ENCODE assay signal across 8 cellular contexts in the genomic region with DNA sequence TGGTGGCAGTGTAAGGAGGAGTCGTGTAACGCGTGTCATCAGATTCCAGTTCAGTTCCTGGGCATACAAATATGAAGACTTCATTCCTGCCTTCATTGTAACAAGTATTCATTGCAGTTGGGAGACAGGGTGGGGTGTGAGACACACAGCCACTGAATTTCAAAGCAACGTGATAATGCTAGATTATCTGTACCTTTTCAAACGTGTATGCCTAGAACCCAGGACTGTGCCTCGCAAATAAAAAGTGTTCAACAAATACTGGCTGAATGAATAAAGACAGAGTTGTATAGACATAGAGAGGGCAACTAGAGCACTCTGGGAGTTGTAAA. TPM values are rescaled to one million over a fixed set of nuclear protein-coding genes. Genes with fewer than 3 reads are reported as not detected.
DNase-seq lines count a peak whose midpoint lies in the region; ATAC-seq, FAIRE-seq and TF ChIP-seq lines count a peak whose summit lies in the region.

No MANE protein-coding gene starts in this region.

- intact Hi-C loops in heart left ventricle (cut with DNase I) (loop anchor here in 4 of 10 donors (2.0 to 10.0 kb wide), 2 partner anchors 25 to 263 kb away; no protein-coding TSS in a partner anchor), Right ventricle myocardium inferior (cut with DNase I) (loop anchor here (10.0 kb wide), 1 partner anchor 263 kb away; no protein-coding TSS in a partner anchor), K562 (cut with micrococcal nuclease) (loop anchor here (10.0 kb wide), 1 partner anchor 593 kb away; the partner anchor contains the start of gene CR1L), transverse colon (cut with DNase I; ENCODE audit: low total_unique reads) (no loop called here)

- no peak for TF ChIP-seq RAD21 in K562 (CRISPR knock-in tag; conservative IDR thresholded peaks at IDR 0.05 in 1 of 2, IDR thresholded peaks at IDR 0.05 in 1 of 2)

- BruUV-seq in K562 (replicated peaks; lab: Mats Ljungman, UMichigan), result no TSS peak

- H4K91ac ChIP-seq in mesenchymal stem cell (ENCODE audit: low read length), result no peak overlapping the region

- no peak for ATAC-seq in heart left ventricle
- no peak for ATAC-seq in Right ventricle myocardium inferior
- no peak for ATAC-seq in K562
- ATAC-seq in HG02885 (IDR thresholded peaks at IDR 0.05; ENCODE audit: poor library complexity, unreplicated experiment), result no peak
- no peak for ATAC-seq in HG03108 (IDR thresholded peaks at IDR 0.05; ENCODE audit: unreplicated experiment)

- H3K9ac ChIP-seq in K562 (ENCODE audit: insufficient read depth in 1 of 2, low read depth in 2 of 2, low read length in 2 of 2) (peak overlapping the region; percentile 96 to 98; a peak in 3 of 4 replicates), mesenchymal stem cell (ENCODE audit: low read length) (peak overlapping the region; percentile 97)

- no peak overlapping the region for H2BK5ac ChIP-seq in mesenchymal stem cell (ENCODE audit: low read depth, low read length, poor library complexity, severe bottlenecking)

- H3K27ac ChIP-seq in heart left ventricle (peak overlapping the region; percentile 55 to 97 (median 92)), K562 (ENCODE audit: extremely low read depth, low read depth, low read length) (peak overlapping the region; percentile 94), mesenchymal stem cell (ENCODE audit: low read length, poor library complexity, severe bottlenecking) (peak overlapping the region; percentile 96), transverse colon (peak overlapping the region; percentile 92 to 96 (median 92))

- no peak overlapping the region for H2BK120ac ChIP-seq in mesenchymal stem cell (ENCODE audit: low read depth, low read length)

- CTCF ChIA-PET in K562 (lab: Yijun Ruan, JAX; ENCODE audit: low intra/inter-chr PET ratio), result interaction anchor here (2.3 kb wide), 1 partner anchor 26 kb away, joined by 17 read pairs; no protein-coding TSS in a partner anchor

- no peak overlapping the region for H3K18ac ChIP-seq in mesenchymal stem cell (ENCODE audit: low read depth in 1 of 2, low read length in 2 of 2)

- peaks cover 3 to 80% (median 48%) of the 10 kb centered on the region in 12 donors for H3K4me1 ChIP-seq in heart left ventricle
- peaks cover 14 to 53% of the 10 kb centered on the region in 2 experiments for H3K4me1 ChIP-seq in K562 (replicated peaks in 1 of 2; ENCODE audit: control insufficient read depth in 2 of 2, insufficient read depth in 2 of 2, low read length in 2 of 2)
- peaks cover 6% of the 10 kb centered on the region for H3K4me1 ChIP-seq in mesenchymal stem cell (ENCODE audit: control insufficient read depth, insufficient read depth, low read depth, low read length)
- peaks cover 21 to 80% (median 40%) of the 10 kb centered on the region in 4 donors for H3K4me1 ChIP-seq in transverse colon

- H2BK15ac ChIP-seq in mesenchymal stem cell (ENCODE audit: low read depth, poor library complexity, severe bottlenecking), result no peak overlapping the region

- peaks cover 14% of the 10 kb centered on the region; the same call in 1 of the 2 replicates for H4K20me1 ChIP-seq in K562 (replicated peaks; ENCODE audit: control insufficient read depth, insufficient read depth, low read length)

- TF ChIP-seq CTCF in heart left ventricle (IDR thresholded peaks at IDR 0.05) (no peak), K562 (IDR thresholded peaks at IDR 0.05 in 2 of 3, conservative IDR thresholded peaks at IDR 0.05 in 1 of 3; ENCODE audit: insufficient read depth in 2 of 3, low read depth in 1 of 3, low read length in 3 of 3) (no peak), transverse colon (IDR thresholded peaks at IDR 0.05) (no peak)

- H2BK12ac ChIP-seq in mesenchymal stem cell (ENCODE audit: low read length in 2 of 2), result no peak overlapping the region

- H2AFZ ChIP-seq in K562 (ENCODE audit: low read depth, low read length) (peak overlapping the region; percentile 98), mesenchymal stem cell (ENCODE audit: low read depth, low read length) (no peak overlapping the region)

- H3K79me1 ChIP-seq in mesenchymal stem cell (replicated peaks; ENCODE audit: low read length, poor library complexity, severe bottlenecking), result no peaks in the 10 kb centered on the region

- H4K8ac ChIP-seq in mesenchymal stem cell (ENCODE audit: low read length), result peak overlapping the region; percentile 83

- POLR2A ChIA-PET in K562 (lab: Yijun Ruan, JAX), result interaction anchor here (3.9 to 7.1 kb wide), 2 partner anchors 12 to 18 kb away, joined by 23 to 104 read pairs; partner anchors contain the start of gene C1orf116

- H3K23ac ChIP-seq in mesenchymal stem cell (ENCODE audit: low read length in 2 of 2), result no peak overlapping the region

- FAIRE-seq in K562 (lab: Jason Lieb, UNC), result no peak

- peak overlapping the region; percentile 30 for H2AK5ac ChIP-seq in mesenchymal stem cell (ENCODE audit: low read length, severe bottlenecking)

- H3K4me2 ChIP-seq in K562 (ENCODE audit: insufficient read depth, low read length) (peak overlapping the region; percentile 99), mesenchymal stem cell (ENCODE audit: low read length, poor library complexity, severe bottlenecking) (no peak overlapping the region)

- peak overlapping the region in 8 of 12 donors; percentile 77 to 94 (median 90) for H3K4me3 ChIP-seq in heart left ventricle
- peak overlapping the region; percentile 92 for H3K4me3 ChIP-seq in K562
- H3K4me3 ChIP-seq in mesenchymal stem cell (ENCODE audit: insufficient read depth in 1 of 2, low read depth in 1 of 2, low read length in 2 of 2), result peak overlapping the region in 1 of 2 experiments; percentile 96
- peak overlapping the region in 1 of 4 donors; percentile 96 for H3K4me3 ChIP-seq in transverse colon

- TF ChIP-seq EP300 in K562 (IDR thresholded peaks at IDR 0.05; ENCODE audit: low read length) (no peak), transverse colon (IDR thresholded peaks at IDR 0.05; ENCODE audit: low read depth) (no peak)

- H3K9me1 ChIP-seq in K562 (ENCODE audit: control insufficient read depth, insufficient read depth, low read length), result no peaks in the 10 kb centered on the region

- peaks cover 64% of the 10 kb centered on the region for H3K79me2 ChIP-seq in K562 (ENCODE audit: control insufficient read depth, insufficient read depth, low read length)

- no peaks in the 10 kb centered on the region for H3K9me3 ChIP-seq in heart left ventricle
- no peaks in the 10 kb centered on the region for H3K9me3 ChIP-seq in K562 (replicated peaks; ENCODE audit: control insufficient read depth, insufficient read depth, low read depth, low read length)
- H3K9me3 ChIP-seq in mesenchymal stem cell (ENCODE audit: control insufficient read depth, low read length), result no peaks in the 10 kb centered on the region
- H3K9me3 ChIP-seq in transverse colon, result no peaks in the 10 kb centered on the region

- in situ Hi-C loops in K562 (cut with MboI) (no loop called here), transverse colon (cut with MboI; ENCODE audit: low pct_ligation_motif_present in 1 of 4, low pct_unique_long_range_greater_than_20kb in 1 of 4, low sequenced_read_pairs in 3 of 4) (no loop called here)

- H3K27me3 ChIP-seq in heart left ventricle (no peaks in the 10 kb centered on the region), K562 (ENCODE audit: control insufficient read depth in 2 of 2, insufficient read depth in 2 of 2, low read length in 2 of 2) (no peaks in the 10 kb centered on the region), mesenchymal stem cell (ENCODE audit: control insufficient read depth in 1 of 2, insufficient read depth in 1 of 2, low read length in 2 of 2) (no peaks in the 10 kb centered on the region), transverse colon (no peaks in the 10 kb centered on the region)

- H3K14ac ChIP-seq in mesenchymal stem cell (ENCODE audit: low read length in 2 of 2), result no peak overlapping the region

- H3K36me3 ChIP-seq in heart left ventricle, result peaks cover 0 to 30% (median 17%) of the 10 kb centered on the region in 9 donors
- peaks cover 35% of the 10 kb centered on the region for H3K36me3 ChIP-seq in K562 (ENCODE audit: control insufficient read depth, insufficient read depth, low read length)
- H3K36me3 ChIP-seq in mesenchymal stem cell (ENCODE audit: control insufficient read depth in 1 of 2, insufficient read depth in 2 of 2, low read depth in 1 of 2, low read length in 2 of 2), result peaks cover 2 to 41% of the 10 kb centered on the region in 2 experiments
- H3K36me3 ChIP-seq in transverse colon, result peaks cover 0 to 9% (median 4%) of the 10 kb centered on the region in 4 donors

- peak overlapping the region in 1 of 2 experiments; percentile 39 for H3K4ac ChIP-seq in mesenchymal stem cell (ENCODE audit: low read depth in 1 of 2, low read length in 2 of 2)

- DNase-seq in heart left ventricle (no peak), Right ventricle myocardium inferior (ENCODE audit: missing footprints) (no peak), K562 (ENCODE audit: extremely low read depth in 1 of 4, low spot score in 3 of 4) (no peak), mesenchymal stem cell (no peak), transverse colon (no peak), amniotic stem cell (lab: John Stamatoyannopoulos, UW) (no peak)

- TF ChIP-seq POLR2A in heart left ventricle (IDR thresholded peaks at IDR 0.05) (no peak), K562 (conservative IDR thresholded peaks at IDR 0.05) (no peak), transverse colon (IDR thresholded peaks at IDR 0.05) (peak; percentile 5)

- WGBS in heart left ventricle, 4 donors, result 72 to 84% (median 74%) methylated on average over 6 of the region's 6 CpGs
- WGBS in K562 (ENCODE audit: insufficient coverage, low coverage, missing lambda C conversion rate), result 1% methylated on average over 6 of the region's 6 CpGs
- WGBS in mesenchymal stem cell, result 81% methylated on average over 6 of the region's 6 CpGs
- WGBS in transverse colon (ENCODE audit: low coverage in 1 of 2), 2 donors, result 63 to 70% methylated on average over 3 to 6 of the region's 6 CpGs

RNA-seq across cellular contexts. Expression of gene YOD1, which starts 0.6 kb away (rescaled TPM):
- total RNA-seq in heart left ventricle (1 to 10 TPM; 3.9 to 7.4 (median 6.1) TPM), Right ventricle myocardium inferior (5.2 TPM), K562 (2014; rRNA removed) (47.5 and 49.8 TPM in 2 replicates), K562 (2014; rRNA removed; fragmentation: Illumina TruSeq; extraction: Trizol) (78.1 and 91.0 TPM in 2 replicates), K562 (2015; rRNA removed; fragmentation: Illumina TruSeq; extraction: Trizol) (51.8 and 56.0 TPM in 2 replicates), K562 (2021) (61.6 and 61.7 TPM in 2 replicates), transverse colon (10 to 100 TPM in 2 of 4 donors, 1 to 10 TPM in 2; 9.0 to 17.5 (median 12.0) TPM)
- polyA plus RNA-seq in heart left ventricle (1 to 10 TPM; 1.9 to 4.5 TPM), K562 (2011; rRNA removed) (38.8 and 46.9 TPM in 2 replicates), K562 (2014; fragmentation: Illumina TruSeq; extraction: Trizol) (43.9 and 46.5 TPM in 2 replicates), K562 (2014; fragmentation: Nextera tagmentation; extraction: Ambion mirVana) (10 to 100 TPM; 18.2 to 24.0 TPM), K562 (2014; rRNA removed) (27.9 and 28.7 TPM in 2 replicates)
- 25.7 and 74.5 TPM in 2 replicates for total RNA-seq in K562 (2011; cell fraction: chromatin; rRNA removed; ENCODE audit: low replicate concordance)
- 20.0 and 23.4 TPM in 2 replicates for total RNA-seq in K562 (2011; cell fraction: nucleolus; rRNA removed)
- 50.4 and 82.5 TPM in 2 replicates for total RNA-seq in K562 (2011; cell fraction: nucleoplasm; rRNA removed)
- polyA plus RNA-seq in K562 (2011; cell fraction: cytosol; rRNA removed), result 9.4 and 20.3 TPM in 2 replicates
- 23.5 and 35.3 TPM in 2 replicates for polyA plus RNA-seq in K562 (2011; cell fraction: nucleus; rRNA removed)
- polyA plus RNA-seq in K562 (2012), result 19.8 and 21.4 TPM in 2 replicates
- 61.7 and 76.1 TPM in 2 replicates for polyA minus RNA-seq in K562 (2011; rRNA and poly(A)+ RNA removed)
- 33.8 and 43.8 TPM in 2 replicates for polyA minus RNA-seq in K562 (2011; cell fraction: cytosol; rRNA and poly(A)+ RNA removed)
- polyA minus RNA-seq in K562 (2011; cell fraction: nucleus; rRNA and poly(A)+ RNA removed), result 50.4 and 102 TPM in 2 replicates
- 2.7 TPM for polyA plus RNA-seq in mesenchymal stem cell (2013, experiment 1 of 2)
- 2.7 TPM for polyA plus RNA-seq in mesenchymal stem cell (2013, experiment 2 of 2)

RNA-seq across cellular contexts. Expression of gene PFKFB2, which starts 1.5 kb away (rescaled TPM):
- 100 to 1,000 TPM in 3 of 9 donors, 10 to 100 TPM in 6; 34.2 to 130 (median 64.0) TPM for total RNA-seq in heart left ventricle
- polyA plus RNA-seq in heart left ventricle, result 10 to 100 TPM; 16.0 to 45.7 TPM
- 68.2 TPM for total RNA-seq in Right ventricle myocardium inferior
- total RNA-seq in K562 (2011; cell fraction: chromatin; rRNA removed; ENCODE audit: low replicate concordance), result 29.4 and 45.8 TPM in 2 replicates
- 18.0 and 21.1 TPM in 2 replicates for total RNA-seq in K562 (2011; cell fraction: nucleolus; rRNA removed)
- 29.2 and 44.5 TPM in 2 replicates for total RNA-seq in K562 (2011; cell fraction: nucleoplasm; rRNA removed)
- 10.5 and 12.3 TPM in 2 replicates for total RNA-seq in K562 (2014; rRNA removed)
- 21.9 and 26.2 TPM in 2 replicates for total RNA-seq in K562 (2014; rRNA removed; fragmentation: Illumina TruSeq; extraction: Trizol)
- total RNA-seq in K562 (2015; rRNA removed; fragmentation: Illumina TruSeq; extraction: Trizol), result 17.3 and 17.8 TPM in 2 replicates
- total RNA-seq in K562 (2021), result 20.4 and 22.9 TPM in 2 replicates
- polyA plus RNA-seq in K562 (2011; rRNA removed), result 24.1 and 26.0 TPM in 2 replicates
- 7.4 and 16.5 TPM in 2 replicates for polyA plus RNA-seq in K562 (2011; cell fraction: cytosol; rRNA removed)
- polyA plus RNA-seq in K562 (2011; cell fraction: nucleus; rRNA removed), result 45.3 and 52.2 TPM in 2 replicates
- 11.2 and 14.1 TPM in 2 replicates for polyA plus RNA-seq in K562 (2012)
- 13.5 and 16.4 TPM in 2 replicates for polyA plus RNA-seq in K562 (2014; fragmentation: Illumina TruSeq; extraction: Trizol)
- 1 to 10 TPM; 6.9 to 7.6 TPM for polyA plus RNA-seq in K562 (2014; fragmentation: Nextera tagmentation; extraction: Ambion mirVana)
- polyA plus RNA-seq in K562 (2014; rRNA removed), result 11.7 and 11.9 TPM in 2 replicates
- polyA minus RNA-seq in K562 (2011; rRNA and poly(A)+ RNA removed), result 44.6 and 45.6 TPM in 2 replicates
- polyA minus RNA-seq in K562 (2011; cell fraction: cytosol; rRNA and poly(A)+ RNA removed), result 11.7 and 14.3 TPM in 2 replicates
- 18.3 and 29.3 TPM in 2 replicates for polyA minus RNA-seq in K562 (2011; cell fraction: nucleus; rRNA and poly(A)+ RNA removed)
- polyA plus RNA-seq in mesenchymal stem cell (2013, experiment 1 of 2), result 3.6 TPM
- polyA plus RNA-seq in mesenchymal stem cell (2013, experiment 2 of 2), result 3.4 TPM
- total RNA-seq in transverse colon, result 100 to 1,000 TPM in 1 of 4 donors, 10 to 100 TPM in 3; 84.2 to 155 (median 91.1) TPM

RNA-seq across cellular contexts. Expression of gene C1orf116, which starts 19.0 kb away (rescaled TPM):
- total RNA-seq in heart left ventricle (1 to 10 TPM in 3 of 9 donors, under 1 TPM in 6; 0.42 to 3.3 (median 0.85) TPM), Right ventricle myocardium inferior (1.2 TPM), K562 (2014; rRNA removed) (1.8 TPM in 2 replicates), K562 (2014; rRNA removed; fragmentation: Illumina TruSeq; extraction: Trizol) (0.80 and 0.95 TPM in 2 replicates), K562 (2015; rRNA removed; fragmentation: Illumina TruSeq; extraction: Trizol) (0.80 and 0.87 TPM in 2 replicates), K562 (2021) (2.6 and 2.7 TPM in 2 replicates), transverse colon (10 to 100 TPM; 25.7 to 41.2 (median 29.2) TPM)
- polyA plus RNA-seq in heart left ventricle (under 1 TPM; 0.08 to 0.28 TPM), K562 (2011; rRNA removed) (1.2 and 2.6 TPM in 2 replicates), K562 (2014; fragmentation: Illumina TruSeq; extraction: Trizol) (3.0 and 3.1 TPM in 2 replicates), K562 (2014; fragmentation: Nextera tagmentation; extraction: Ambion mirVana) (under 1 TPM; 0.62 to 0.69 TPM), K562 (2014; rRNA removed) (0.62 and 0.95 TPM in 2 replicates)
- total RNA-seq in K562 (2011; cell fraction: chromatin; rRNA removed; ENCODE audit: low replicate concordance), result 2.8 and 4.0 TPM in 2 replicates
- 2.5 and 3.0 TPM in 2 replicates for total RNA-seq in K562 (2011; cell fraction: nucleolus; rRNA removed)
- total RNA-seq in K562 (2011; cell fraction: nucleoplasm; rRNA removed), result 3.1 and 3.4 TPM in 2 replicates
- polyA plus RNA-seq in K562 (2011; cell fraction: cytosol; rRNA removed), result 0.81 and 1.4 TPM in 2 replicates
- polyA plus RNA-seq in K562 (2011; cell fraction: nucleus; rRNA removed), result 2.3 and 5.0 TPM in 2 replicates
- 2.2 and 2.8 TPM in 2 replicates for polyA plus RNA-seq in K562 (2012)
- polyA minus RNA-seq in K562 (2011; rRNA and poly(A)+ RNA removed), result 2.6 TPM in 2 replicates
- 2.4 and 2.5 TPM in 2 replicates for polyA minus RNA-seq in K562 (2011; cell fraction: cytosol; rRNA and poly(A)+ RNA removed)
- polyA minus RNA-seq in K562 (2011; cell fraction: nucleus; rRNA and poly(A)+ RNA removed), result 4.4 and 5.2 TPM in 2 replicates
- 0.01 TPM for polyA plus RNA-seq in mesenchymal stem cell (2013, experiment 1 of 2)
- polyA plus RNA-seq in mesenchymal stem cell (2013, experiment 2 of 2), result 0.01 TPM

RNA-seq across cellular contexts. Expression of gene C4BPB, which starts 37.1 kb away (rescaled TPM):
- total RNA-seq in heart left ventricle, result 1 to 10 TPM in 2 of 9 donors, under 1 TPM in 1, not detected in 6; 0.20 to 3.3 (median 1.3) TPM
- not detected for polyA plus RNA-seq in heart left ventricle
- not detected for total RNA-seq in Right ventricle myocardium inferior
- not detected in 2 replicates for total RNA-seq in K562 (2011; cell fraction: chromatin; rRNA removed; ENCODE audit: low replicate concordance)
- not detected in 2 replicates for total RNA-seq in K562 (2011; cell fraction: nucleolus; rRNA removed)
- not detected in 2 replicates for total RNA-seq in K562 (2011; cell fraction: nucleoplasm; rRNA removed)
- total RNA-seq in K562 (2014; rRNA removed), result not detected in 2 replicates
- not detected in 2 replicates for total RNA-seq in K562 (2014; rRNA removed; fragmentation: Illumina TruSeq; extraction: Trizol)
- not detected in 2 replicates for total RNA-seq in K562 (2015; rRNA removed; fragmentation: Illumina TruSeq; extraction: Trizol)
- total RNA-seq in K562 (2021), result not detected in 2 replicates
- polyA plus RNA-seq in K562 (2011; rRNA removed), result not detected in 2 replicates
- polyA plus RNA-seq in K562 (2011; cell fraction: cytosol; rRNA removed), result 0.03 TPM in 1 of 2 replicates, not detected in the other
- polyA plus RNA-seq in K562 (2011; cell fraction: nucleus; rRNA removed), result not detected in 2 replicates
- polyA plus RNA-seq in K562 (2012), result not detected in 2 replicates
- polyA plus RNA-seq in K562 (2014; fragmentation: Illumina TruSeq; extraction: Trizol), result not detected in 2 replicates
- not detected for polyA plus RNA-seq in K562 (2014; fragmentation: Nextera tagmentation; extraction: Ambion mirVana)
- polyA plus RNA-seq in K562 (2014; rRNA removed), result not detected in 2 replicates
- 0.12 TPM in 1 of 2 replicates, not detected in the other for polyA minus RNA-seq in K562 (2011; rRNA and poly(A)+ RNA removed)
- 2.3 and 3.0 TPM in 2 replicates for polyA minus RNA-seq in K562 (2011; cell fraction: cytosol; rRNA and poly(A)+ RNA removed)
- polyA minus RNA-seq in K562 (2011; cell fraction: nucleus; rRNA and poly(A)+ RNA removed), result 0.22 and 0.54 TPM in 2 replicates
- not detected for polyA plus RNA-seq in mesenchymal stem cell (2013, experiment 1 of 2)
- not detected for polyA plus RNA-seq in mesenchymal stem cell (2013, experiment 2 of 2)
- total RNA-seq in transverse colon, result 10 to 100 TPM in 1 of 4 donors, 1 to 10 TPM in 2, not detected in 1; 3.7 to 16.8 (median 9.8) TPM

RNA-seq across cellular contexts. Expression of gene C4BPA, which starts 52.5 kb away (rescaled TPM):
- total RNA-seq in heart left ventricle (not detected), Right ventricle myocardium inferior (not detected), K562 (2014; rRNA removed) (not detected in 2 replicates), K562 (2014; rRNA removed; fragmentation: Illumina TruSeq; extraction: Trizol) (0.10 and 0.15 TPM in 2 replicates), K562 (2015; rRNA removed; fragmentation: Illumina TruSeq; extraction: Trizol) (0.22 and 0.23 TPM in 2 replicates), K562 (2021) (0.18 and 0.47 TPM in 2 replicates), transverse colon (1 to 10 TPM in 3 of 4 donors, not detected in 1; 2.2 to 4.4 (median 2.5) TPM)
- polyA plus RNA-seq in heart left ventricle (under 1 TPM in 1 of 2 donors, not detected in 1; 0.03 TPM), K562 (2011; rRNA removed) (0.04 TPM in 1 of 2 replicates, not detected in the other), K562 (2014; fragmentation: Illumina TruSeq; extraction: Trizol) (0.06 and 0.07 TPM in 2 replicates), K562 (2014; fragmentation: Nextera tagmentation; extraction: Ambion mirVana) (under 1 TPM in 1 of 2 experiments, not detected in 1; 0.06 TPM), K562 (2014; rRNA removed) (not detected in 2 replicates)
- total RNA-seq in K562 (2011; cell fraction: chromatin; rRNA removed; ENCODE audit: low replicate concordance), result not detected in 2 replicates
- total RNA-seq in K562 (2011; cell fraction: nucleolus; rRNA removed), result not detected in 2 replicates
- not detected in 2 replicates for total RNA-seq in K562 (2011; cell fraction: nucleoplasm; rRNA removed)
- not detected in 2 replicates for polyA plus RNA-seq in K562 (2011; cell fraction: cytosol; rRNA removed)
- polyA plus RNA-seq in K562 (2011; cell fraction: nucleus; rRNA removed), result not detected in 2 replicates
- polyA plus RNA-seq in K562 (2012), result 0.18 and 0.82 TPM in 2 replicates
- not detected in 2 replicates for polyA minus RNA-seq in K562 (2011; rRNA and poly(A)+ RNA removed)
- not detected in 2 replicates for polyA minus RNA-seq in K562 (2011; cell fraction: cytosol; rRNA and poly(A)+ RNA removed)
- not detected in 2 replicates for polyA minus RNA-seq in K562 (2011; cell fraction: nucleus; rRNA and poly(A)+ RNA removed)
- polyA plus RNA-seq in mesenchymal stem cell (2013, experiment 1 of 2), result not detected
- not detected for polyA plus RNA-seq in mesenchymal stem cell (2013, experiment 2 of 2)

Comparison
In these comparisons a context has a peak if more than half of its experiments do, and no peak if none do; other contexts are left out.
1. RNA of gene C1orf116, which starts 19.0 kb away (total RNA-seq): 25.7 to 41.2 TPM in transverse colon; 0.80 to 4.0 TPM in K562, 1.2 TPM in Right ventricle myocardium inferior (single experiment) and 0.42 to 3.3 TPM in heart left ventricle; every median in the first group is over 4 times any median in the second.
2. Peak in every context shown above with its lines, with median percentiles within 50 percentile points of each other: H3K27ac ChIP-seq.